In the genomic region with DNA sequence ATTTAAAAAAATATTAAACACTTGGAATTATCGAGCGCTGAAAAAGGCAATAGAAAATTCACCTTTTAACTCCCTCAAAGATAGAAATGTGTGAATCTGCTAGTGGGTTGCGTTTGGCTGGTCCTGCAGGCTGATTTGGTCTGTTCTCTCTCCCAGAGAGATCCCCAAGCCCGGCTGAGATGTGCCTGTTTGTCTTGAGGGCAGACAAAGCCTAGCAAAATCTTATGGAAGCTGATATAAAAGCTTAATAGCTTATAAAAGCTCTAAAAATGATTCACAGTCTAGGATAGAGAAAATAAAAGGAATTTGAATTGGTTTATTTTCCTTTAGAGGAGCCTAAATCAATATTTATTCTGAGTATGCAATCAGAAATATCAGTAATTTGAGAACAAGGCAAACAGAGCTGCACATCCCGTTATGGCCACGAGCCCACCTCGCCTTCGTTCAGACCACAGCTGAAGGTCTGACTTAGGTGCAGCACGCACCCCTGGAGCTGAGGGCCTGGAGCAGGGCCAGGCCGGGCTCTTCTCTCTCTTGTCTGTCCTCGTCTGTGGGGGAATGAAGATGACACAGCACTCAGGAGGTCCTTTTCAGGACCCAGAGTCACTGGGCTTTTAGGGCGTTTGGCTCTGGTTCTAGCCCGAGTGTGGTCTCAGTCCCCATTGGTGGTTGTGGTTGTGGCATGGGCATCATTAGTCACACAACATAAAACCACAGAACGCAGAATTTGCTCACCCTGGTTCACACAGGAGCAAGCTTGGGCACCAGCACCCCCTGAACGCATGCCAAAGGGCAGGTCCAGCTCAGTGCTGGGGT, we compare ENCODE assay signal across 13 cellular contexts. TPM values are rescaled to one million over a fixed set of nuclear protein-coding genes. Genes with fewer than 3 reads are reported as not detected.
DNase-seq lines count a peak whose midpoint lies in the region; ATAC-seq and TF ChIP-seq lines count a peak whose summit lies in the region.
"Had no signal": no experiment of that assay in that cellular context is flagged by ENCODE, and none has a peak within 500 bp of the region (broad histone marks: within the 10 kb centered on the region; RNA-seq: fewer than 3 reads in every experiment).

No MANE protein-coding gene starts in this region.

- no peaks in the 10 kb centered on the region for H3K9me3 ChIP-seq in A673 (ENCODE audit: low read depth, low read length, poor library complexity, severe bottlenecking)
- H3K9me3 ChIP-seq in HUES48 (ENCODE audit: control insufficient read depth, insufficient read depth, low read length): no peaks in the 10 kb centered on the region

- ATAC-seq in left lobe of liver (peak; percentile 46), esophagus mucosa (no peak), HG03025 (IDR thresholded peaks at IDR 0.05; ENCODE audit: low FRiP score, unreplicated experiment) (no peak)

- H3K36me3 Mint-ChIP-seq in chondrocyte (ENCODE audit: low read depth): no peaks in the 10 kb centered on the region
- H3K36me3 Mint-ChIP-seq: activated naive CD8-positive, alpha-beta T cell had no signal

- H3K4me3 Mint-ChIP-seq in chondrocyte (ENCODE audit: unreplicated experiment): no peak overlapping the region
- H3K4me3 Mint-ChIP-seq: activated naive CD8-positive, alpha-beta T cell; naive thymus-derived CD8-positive, alpha-beta T cell had no signal

- no peaks in the 10 kb centered on the region for H3K9me3 Mint-ChIP-seq in chondrocyte (ENCODE audit: low read depth)
- H3K9me3 Mint-ChIP-seq: naive thymus-derived CD8-positive, alpha-beta T cell had no signal

- no peak for DNase-seq in A673 (ENCODE audit: low spot score)
- no peak for DNase-seq in RWPE1 (ENCODE audit: low spot score)
- DNase-seq in left lobe of liver (ENCODE audit: low spot score): no peak
- DNase-seq in activated CD4-positive, alpha-beta T cell treated with anti-CD3 and anti-CD28 coated beads for 1 hour: no peak
- DNase-seq in chondrocyte (ENCODE audit: low spot score): no peak
- DNase-seq: HCEC 1CT; naive thymus-derived CD8-positive, alpha-beta T cell; NCI-H187; Right ventricle myocardium superior had no signal

- no TSS peak for BruUV-seq in A673 (replicated peaks; lab: Mats Ljungman, UMichigan)

- H3K4me1 ChIP-seq in A673 (ENCODE audit: insufficient read depth, low read length, poor library complexity, severe bottlenecking) (peaks cover 76% of the 10 kb centered on the region), HUES48 (ENCODE audit: control insufficient read depth, insufficient read depth, low read length) (peaks cover 58% of the 10 kb centered on the region)

- no peaks in the 10 kb centered on the region for H3K27me3 ChIP-seq in A673 (replicated peaks; ENCODE audit: insufficient read depth, low read depth, low read length, poor library complexity)
- H3K27me3 ChIP-seq in HUES48 (ENCODE audit: control insufficient read depth, insufficient read depth, low read length): no peaks in the 10 kb centered on the region

- H3K27ac Mint-ChIP-seq in chondrocyte (ENCODE audit: unreplicated experiment): no peak overlapping the region

- H3K4me1 Mint-ChIP-seq in chondrocyte (ENCODE audit: low read depth): peaks cover 46% of the 10 kb centered on the region

- H3K4me3 ChIP-seq in A673 (ENCODE audit: low read depth, low read length, poor library complexity, severe bottlenecking) (no peak overlapping the region), HUES48 (ENCODE audit: low read depth, low read length) (no peak overlapping the region)

- no peaks in the 10 kb centered on the region for H3K36me3 ChIP-seq in A673 (ENCODE audit: insufficient read depth, low read length, poor library complexity, severe bottlenecking)
- H3K36me3 ChIP-seq in HUES48 (ENCODE audit: control insufficient read depth, insufficient read depth, low read length): peaks cover 11% of the 10 kb centered on the region

- no peak overlapping the region for H3K9ac ChIP-seq in HUES48 (ENCODE audit: low read depth, low read length)

- intact Hi-C loops in A673 (cut with micrococcal nuclease; ENCODE audit: unreplicated experiment): no loop called here

- no peak for TF ChIP-seq CTCF in A673 (conservative IDR thresholded peaks at IDR 0.05; ENCODE audit: low read depth, low read length)
- TF ChIP-seq CTCF in RWPE1 (conservative IDR thresholded peaks at IDR 0.05; ENCODE audit: low read depth): no peak
- no peak for TF ChIP-seq CTCF in chondrocyte (IDR thresholded peaks at IDR 0.05)

- H3K27me3 Mint-ChIP-seq in chondrocyte (ENCODE audit: low read depth): peaks cover 30% of the 10 kb centered on the region
- H3K27me3 Mint-ChIP-seq: activated naive CD8-positive, alpha-beta T cell; naive thymus-derived CD8-positive, alpha-beta T cell had no signal

- CTCF ChIA-PET in A673 (lab: Charles Lee): no interaction called here
- CTCF ChIA-PET in RWPE1 (lab: Yijun Ruan, JAX): interaction anchor here (0.6 kb wide), 1 partner anchor 1317 kb away, joined by 3 read pairs; no protein-coding TSS in a partner anchor

- H3K27ac ChIP-seq in A673 (ENCODE audit: low read depth, low read length, poor library complexity, severe bottlenecking) (peak overlapping the region; percentile 78), HUES48 (ENCODE audit: low read depth, low read length) (peak overlapping the region; percentile 23), RWPE1 (0 out of 2 replicates have a peak overlapping the region, but pooled peaks have one; percentile 4)

- POLR2A ChIA-PET in A673 (lab: Charles Lee; ENCODE audit: low non-redundant PET): no interaction called here
- POLR2A ChIA-PET in RWPE1 (lab: Yijun Ruan, JAX; ENCODE audit: low non-redundant PET): no interaction called here

RNA-seq across cellular contexts. Expression of gene PDE9A, which starts 18.6 kb away (rescaled TPM):
- 14.3 and 19.2 TPM in 2 replicates for total RNA-seq in A673 (2021)
- total RNA-seq in left lobe of liver: 3.9 TPM
- total RNA-seq in esophagus mucosa: 1.8 TPM
- 0.60 to 1.2 TPM (median 1.1 TPM) in 3 replicates for total RNA-seq in chondrocyte

Comparison
In these comparisons a context has a peak if more than half of its experiments do, and no peak if none do; other contexts are left out.
1. H3K27ac ChIP-seq: peak in every context shown above with its lines; median percentile 78 in A673; 23 in HUES48; 4 in RWPE1.